17 cellular contexts compared by ENCODE assay signal in genomic region chr16:52549011-52549692, GRCh38. TPM values are rescaled to one million over a fixed set of nuclear protein-coding genes. Genes with fewer than 3 reads are reported as not detected.
DNase-seq lines count a peak whose midpoint lies in the region; ATAC-seq and TF ChIP-seq lines count a peak whose summit lies in the region.
"Had no signal": no experiment of that assay in that cellular context is flagged by ENCODE, and none has a peak within 500 bp of the region (broad histone marks: within the 10 kb centered on the region; RNA-seq: fewer than 3 reads in every experiment).

No MANE protein-coding gene starts in this region.

- no peak overlapping the region for H3K4me3 Mint-ChIP-seq in WTC11

- no peak overlapping the region for H3K4me3 ChIP-seq in retinal pigment epithelial cell (ENCODE audit: low read length)
- H3K4me3 ChIP-seq: uterus had no signal

- TF ChIP-seq CTCF in WTC11 (IDR thresholded peaks at IDR 0.05), result no peak
- TF ChIP-seq CTCF in retinal pigment epithelial cell (conservative IDR thresholded peaks at IDR 0.05; ENCODE audit: low read depth, low read length), result peak; percentile 73

- H3K4me1 Mint-ChIP-seq in WTC11, result peaks cover 57% of the 10 kb centered on the region

- H3K27ac Mint-ChIP-seq in WTC11, result no peak overlapping the region

- no peaks in the 10 kb centered on the region for H3K36me3 Mint-ChIP-seq in WTC11

- DNase-seq in NCI-H146 (lab: John Stamatoyannopoulos, UW), result peak; percentile 3
- no peak for DNase-seq in NCI-H146 treated with DMSO at 0.1 percent for 48 hours (lab: John Stamatoyannopoulos, UW; ENCODE audit: unreplicated experiment)
- peak; percentile 38 for DNase-seq in WTC11 (ENCODE audit: low spot score)
- peak; percentile 77 for DNase-seq in iPS DF 19.7 (ENCODE audit: low read depth, low spot score)
- DNase-seq in retinal pigment epithelial cell (ENCODE audit: low read depth), result no peak
- DNase-seq in middle frontal gyrus (ENCODE audit: extremely low spot score, low spot score), result no peak
- no peak for DNase-seq in HT-29 (ENCODE audit: low spot score)
- DNase-seq: caudate nucleus; DMS 273 treated with DMSO at 0.1 percent for 48 hours; Karpas-422; left colon; NCI-H2171; stimulated activated CD8-positive, alpha-beta memory T cell treated with anti-CD3 and anti-CD28 coated beads, Interleukin-4, amount 100 ng/mL, for 48 hours; uterus had no signal

- peaks cover 55% of the 10 kb centered on the region for H3K27me3 Mint-ChIP-seq in WTC11 (ENCODE audit: low read depth)

- POLR2A ChIA-PET in WTC11 (lab: Charles Lee), result interaction anchor here (1.2 kb wide), 1 partner anchor 30 kb away, joined by 3 read pairs; no protein-coding TSS in a partner anchor

- CTCF ChIA-PET in WTC11 (lab: Charles Lee), result interaction anchor here (0.6 to 3.7 kb wide), 28 partner anchors 10 to 506 kb away, joined by 3 to 27 read pairs (median 5); partner anchors contain the start of gene CHD9

- no peaks in the 10 kb centered on the region for H3K9me3 Mint-ChIP-seq in WTC11

- ATAC-seq in WTC11 (peak; percentile 56), GM21360 (IDR thresholded peaks at IDR 0.05; ENCODE audit: unreplicated experiment) (no peak)
- ATAC-seq: left colon had no signal

TF ChIP-seq in WTC11, 78 proteins besides CTCF, POLR2A, EP300 and RAD21 (continues in another document):
- TF ChIP-seq, protein P1, sequence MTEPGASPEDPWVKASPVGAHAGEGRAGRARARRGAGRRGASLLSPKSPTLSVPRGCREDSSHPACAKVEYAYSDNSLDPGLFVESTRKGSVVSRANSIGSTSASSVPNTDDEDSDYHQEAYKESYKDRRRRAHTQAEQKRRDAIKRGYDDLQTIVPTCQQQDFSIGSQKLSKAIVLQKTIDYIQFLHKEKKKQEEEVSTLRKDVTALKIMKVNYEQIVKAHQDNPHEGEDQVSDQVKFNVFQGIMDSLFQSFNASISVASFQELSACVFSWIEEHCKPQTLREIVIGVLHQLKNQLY (CRISPR knock-in tag; IDR thresholded peaks at IDR 0.05), result no peak
- TF ChIP-seq, protein P2, sequence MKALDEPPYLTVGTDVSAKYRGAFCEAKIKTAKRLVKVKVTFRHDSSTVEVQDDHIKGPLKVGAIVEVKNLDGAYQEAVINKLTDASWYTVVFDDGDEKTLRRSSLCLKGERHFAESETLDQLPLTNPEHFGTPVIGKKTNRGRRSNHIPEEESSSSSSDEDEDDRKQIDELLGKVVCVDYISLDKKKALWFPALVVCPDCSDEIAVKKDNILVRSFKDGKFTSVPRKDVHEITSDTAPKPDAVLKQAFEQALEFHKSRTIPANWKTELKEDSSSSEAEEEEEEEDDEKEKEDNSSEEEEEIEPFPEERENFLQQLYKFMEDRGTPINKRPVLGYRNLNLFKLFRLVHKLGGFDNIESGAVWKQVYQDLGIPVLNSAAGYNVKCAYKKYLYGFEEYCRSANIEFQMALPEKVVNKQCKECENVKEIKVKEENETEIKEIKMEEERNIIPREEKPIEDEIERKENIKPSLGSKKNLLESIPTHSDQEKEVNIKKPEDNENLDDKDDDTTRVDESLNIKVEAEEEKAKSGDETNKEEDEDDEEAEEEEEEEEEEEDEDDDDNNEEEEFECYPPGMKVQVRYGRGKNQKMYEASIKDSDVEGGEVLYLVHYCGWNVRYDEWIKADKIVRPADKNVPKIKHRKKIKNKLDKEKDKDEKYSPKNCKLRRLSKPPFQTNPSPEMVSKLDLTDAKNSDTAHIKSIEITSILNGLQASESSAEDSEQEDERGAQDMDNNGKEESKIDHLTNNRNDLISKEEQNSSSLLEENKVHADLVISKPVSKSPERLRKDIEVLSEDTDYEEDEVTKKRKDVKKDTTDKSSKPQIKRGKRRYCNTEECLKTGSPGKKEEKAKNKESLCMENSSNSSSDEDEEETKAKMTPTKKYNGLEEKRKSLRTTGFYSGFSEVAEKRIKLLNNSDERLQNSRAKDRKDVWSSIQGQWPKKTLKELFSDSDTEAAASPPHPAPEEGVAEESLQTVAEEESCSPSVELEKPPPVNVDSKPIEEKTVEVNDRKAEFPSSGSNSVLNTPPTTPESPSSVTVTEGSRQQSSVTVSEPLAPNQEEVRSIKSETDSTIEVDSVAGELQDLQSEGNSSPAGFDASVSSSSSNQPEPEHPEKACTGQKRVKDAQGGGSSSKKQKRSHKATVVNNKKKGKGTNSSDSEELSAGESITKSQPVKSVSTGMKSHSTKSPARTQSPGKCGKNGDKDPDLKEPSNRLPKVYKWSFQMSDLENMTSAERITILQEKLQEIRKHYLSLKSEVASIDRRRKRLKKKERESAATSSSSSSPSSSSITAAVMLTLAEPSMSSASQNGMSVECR (CRISPR knock-in tag; IDR thresholded peaks at IDR 0.05; ENCODE audit: borderline replicate concordance), result no peak
- TF ChIP-seq ATF2 (CRISPR knock-in tag; IDR thresholded peaks at IDR 0.05; ENCODE audit: borderline replicate concordance, low read depth) (no peak), EMX1 (CRISPR knock-in tag; IDR thresholded peaks at IDR 0.05) (no peak), GRHL2 (CRISPR knock-in tag; IDR thresholded peaks at IDR 0.05; ENCODE audit: insufficient replicate concordance, severe bottlenecking) (no peak), ZSCAN18 (CRISPR knock-in tag; IDR thresholded peaks at IDR 0.05) (no peak), NFATC4 (CRISPR knock-in tag; IDR thresholded peaks at IDR 0.05) (no peak), NFE2L1 (CRISPR knock-in tag; IDR thresholded peaks at IDR 0.05) (no peak), KAT7 (CRISPR knock-in tag; IDR thresholded peaks at IDR 0.05; ENCODE audit: borderline replicate concordance) (no peak), TCF7 (CRISPR knock-in tag; IDR thresholded peaks at IDR 0.05; ENCODE audit: low read depth) (no peak), MXD4 (CRISPR knock-in tag; IDR thresholded peaks at IDR 0.05; ENCODE audit: borderline replicate concordance) (no peak), ZBTB43 (CRISPR knock-in tag; IDR thresholded peaks at IDR 0.05) (no peak)
- TF ChIP-seq, protein P3, sequence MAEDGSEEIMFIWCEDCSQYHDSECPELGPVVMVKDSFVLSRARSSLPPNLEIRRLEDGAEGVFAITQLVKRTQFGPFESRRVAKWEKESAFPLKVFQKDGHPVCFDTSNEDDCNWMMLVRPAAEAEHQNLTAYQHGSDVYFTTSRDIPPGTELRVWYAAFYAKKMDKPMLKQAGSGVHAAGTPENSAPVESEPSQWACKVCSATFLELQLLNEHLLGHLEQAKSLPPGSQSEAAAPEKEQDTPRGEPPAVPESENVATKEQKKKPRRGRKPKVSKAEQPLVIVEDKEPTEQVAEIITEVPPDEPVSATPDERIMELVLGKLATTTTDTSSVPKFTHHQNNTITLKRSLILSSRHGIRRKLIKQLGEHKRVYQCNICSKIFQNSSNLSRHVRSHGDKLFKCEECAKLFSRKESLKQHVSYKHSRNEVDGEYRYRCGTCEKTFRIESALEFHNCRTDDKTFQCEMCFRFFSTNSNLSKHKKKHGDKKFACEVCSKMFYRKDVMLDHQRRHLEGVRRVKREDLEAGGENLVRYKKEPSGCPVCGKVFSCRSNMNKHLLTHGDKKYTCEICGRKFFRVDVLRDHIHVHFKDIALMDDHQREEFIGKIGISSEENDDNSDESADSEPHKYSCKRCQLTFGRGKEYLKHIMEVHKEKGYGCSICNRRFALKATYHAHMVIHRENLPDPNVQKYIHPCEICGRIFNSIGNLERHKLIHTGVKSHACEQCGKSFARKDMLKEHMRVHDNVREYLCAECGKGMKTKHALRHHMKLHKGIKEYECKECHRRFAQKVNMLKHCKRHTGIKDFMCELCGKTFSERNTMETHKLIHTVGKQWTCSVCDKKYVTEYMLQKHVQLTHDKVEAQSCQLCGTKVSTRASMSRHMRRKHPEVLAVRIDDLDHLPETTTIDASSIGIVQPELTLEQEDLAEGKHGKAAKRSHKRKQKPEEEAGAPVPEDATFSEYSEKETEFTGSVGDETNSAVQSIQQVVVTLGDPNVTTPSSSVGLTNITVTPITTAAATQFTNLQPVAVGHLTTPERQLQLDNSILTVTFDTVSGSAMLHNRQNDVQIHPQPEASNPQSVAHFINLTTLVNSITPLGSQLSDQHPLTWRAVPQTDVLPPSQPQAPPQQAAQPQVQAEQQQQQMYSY (CRISPR knock-in tag; IDR thresholded peaks at IDR 0.05), result no peak

RNA-seq across cellular contexts. Expression of gene TOX3, which starts 2.2 kb away (rescaled TPM):
- 17.6 to 20.2 TPM (median 19.3 TPM) in 3 replicates for total RNA-seq in WTC11 (2021)
- 5.7 and 7.1 TPM in 2 replicates for total RNA-seq in HT-29 (2014; rRNA removed; shearing (Covaris generic))
- total RNA-seq: fibroblast of lung; T-helper 2 cell treated with Interferon-gamma antibody and Interleukin-4, amounts not matched to agents 100 ng/mL and 5 ng/mL, for 36 hours had no signal

Comparison
In these comparisons a context has a peak if more than half of its experiments do, and no peak if none do; other contexts are left out.
1. DNase-seq: peak in NCI-H146 (single experiment), WTC11 (single experiment) and iPS DF 19.7 (single experiment); none in NCI-H146 treated with DMSO at 0.1 percent for 48 hours (single experiment), retinal pigment epithelial cell (single experiment), middle frontal gyrus (single experiment) and HT-29 (single experiment).